In genomic region chr6:45845546-45845945, GRCh38 we compare ENCODE assay signal across 19 cellular contexts.
DNase-seq lines count a peak whose midpoint lies in the region.
"Had no signal": no experiment of that assay in that cellular context is flagged by ENCODE, and none has a peak within 500 bp of the region (broad histone marks: within the 10 kb centered on the region; RNA-seq: fewer than 3 reads in every experiment).

No MANE protein-coding gene starts in this region.

- H3K4me3 Mint-ChIP-seq in CD4-positive, alpha-beta memory T cell: no peak overlapping the region
- H3K4me3 Mint-ChIP-seq: activated CD4-positive, alpha-beta T cell treated with anti-CD3 and anti-CD28 coated beads, Interleukin-2, amount 10 ng/mL, durations not matched to agents 7 days and 5 days; stimulated activated naive CD8-positive, alpha-beta T cell treated with anti-CD3 and anti-CD28 coated beads, Interleukin-15, Interleukin-2, amounts not matched to agents 100 ng/mL and 50 ng/mL, for 24 hours had no signal

- CTCF ChIA-PET in CD4-positive, alpha-beta memory T cell (lab: Charles Lee; ENCODE audit: partially characterized antibody): no interaction called here

- H3K36me3 ChIP-seq in CD4-positive, alpha-beta memory T cell (ENCODE audit: insufficient read depth, low read length): no peaks in the 10 kb centered on the region
- H3K36me3 ChIP-seq: colonic mucosa, right lobe of liver had no signal

- no peaks in the 10 kb centered on the region for H3K4me1 ChIP-seq in CD4-positive, alpha-beta memory T cell (ENCODE audit: insufficient read depth, low read length)
- H3K4me1 ChIP-seq: colonic mucosa had no signal

- no peaks in the 10 kb centered on the region for H3K9me3 Mint-ChIP-seq in CD4-positive, alpha-beta memory T cell
- H3K9me3 Mint-ChIP-seq: stimulated activated naive CD8-positive, alpha-beta T cell treated with anti-CD3 and anti-CD28 coated beads, Interleukin-15, Interleukin-2, amounts not matched to agents 100 ng/mL and 50 ng/mL, for 24 hours had no signal

- H3K27me3 ChIP-seq in CD4-positive, alpha-beta memory T cell (ENCODE audit: insufficient read depth, low read length): no peaks in the 10 kb centered on the region
- H3K27me3 ChIP-seq: colonic mucosa, right lobe of liver had no signal

- POLR2A ChIA-PET in CD4-positive, alpha-beta memory T cell (lab: Charles Lee; ENCODE audit: partially characterized antibody): no interaction called here

- intact Hi-C loops in head of caudate nucleus (cut with DNase I): no loop called here
- intact Hi-C loops in CD4-positive, alpha-beta memory T cell (cut with micrococcal nuclease): no loop called here

- no peak overlapping the region for H3K27ac ChIP-seq in CD4-positive, alpha-beta memory T cell (ENCODE audit: low read depth, low read length)
- H3K27ac ChIP-seq: colonic mucosa, right lobe of liver had no signal

- no peak overlapping the region for H3K27ac Mint-ChIP-seq in CD4-positive, alpha-beta memory T cell
- H3K27ac Mint-ChIP-seq: activated CD4-positive, alpha-beta T cell treated with anti-CD3 and anti-CD28 coated beads, Interleukin-2, amount 10 ng/mL, durations not matched to agents 7 days and 5 days; stimulated activated naive CD8-positive, alpha-beta T cell treated with anti-CD3 and anti-CD28 coated beads, Interleukin-15, Interleukin-2, amounts not matched to agents 100 ng/mL and 50 ng/mL, for 24 hours had no signal

- no peaks in the 10 kb centered on the region for H3K27me3 Mint-ChIP-seq in CD4-positive, alpha-beta memory T cell
- H3K27me3 Mint-ChIP-seq: activated CD4-positive, alpha-beta T cell treated with anti-CD3 and anti-CD28 coated beads, Interleukin-2, amount 10 ng/mL, durations not matched to agents 7 days and 5 days had no signal

- no peaks in the 10 kb centered on the region for H3K4me1 Mint-ChIP-seq in CD4-positive, alpha-beta memory T cell
- H3K4me1 Mint-ChIP-seq: activated CD4-positive, alpha-beta T cell treated with anti-CD3 and anti-CD28 coated beads, Interleukin-2, amount 10 ng/mL, durations not matched to agents 7 days and 5 days had no signal

- DNase-seq in AG08395 (ENCODE audit: low spot score): peak; percentile 32
- peak; percentile 56 for DNase-seq in HCEC 1CT
- peak; percentile 35 for DNase-seq in amniotic stem cell (lab: John Stamatoyannopoulos, UW)
- peak; percentile 41 for DNase-seq in fibroblast of the conjunctiva (ENCODE audit: low read depth)
- no peak for DNase-seq in head of caudate nucleus
- no peak for DNase-seq in NCI-H128 (lab: John Stamatoyannopoulos, UW; ENCODE audit: unreplicated experiment)
- no peak for DNase-seq in CD1c-positive myeloid dendritic cell (ENCODE audit: extremely low spot score)
- no peak for DNase-seq in CD4-positive, alpha-beta memory T cell
- DNase-seq: activated CD4-positive, alpha-beta T cell treated with anti-CD3 and anti-CD28 coated beads, Interleukin-2, amount 10 ng/mL, durations not matched to agents 7 days and 5 days; anterior cingulate cortex; colonic mucosa; glutamatergic neuron; Karpas-422; NCI-H1436; NCI-H2171; NCI-H748 treated with DMSO at 0.1 percent for 48 hours; right lobe of liver; trophoblast cell had no signal

- no peaks in the 10 kb centered on the region for H3K36me3 Mint-ChIP-seq in CD4-positive, alpha-beta memory T cell

- H3K9me3 ChIP-seq in CD4-positive, alpha-beta memory T cell (ENCODE audit: control insufficient read depth in 1 of 2, low read length in 2 of 2): no peaks in the 10 kb centered on the region
- H3K9me3 ChIP-seq: colonic mucosa, right lobe of liver had no signal

- H3K4me3 ChIP-seq in CD4-positive, alpha-beta memory T cell (ENCODE audit: low read length in 2 of 2): no peak overlapping the region
- H3K4me3 ChIP-seq: colonic mucosa, right lobe of liver had no signal

Comparison
In these comparisons a context has a peak if more than half of its experiments do, and no peak if none do; other contexts are left out.
1. DNase-seq: peak in AG08395 (single experiment), HCEC 1CT (single experiment), amniotic stem cell (single experiment) and fibroblast of the conjunctiva (single experiment); none in head of caudate nucleus (0 of 42), NCI-H128 (single experiment), CD1c-positive myeloid dendritic cell (single experiment) and CD4-positive, alpha-beta memory T cell (0 of 5).